Comparison of ENCODE assay signal across 9 cellular contexts in the genomic region with DNA sequence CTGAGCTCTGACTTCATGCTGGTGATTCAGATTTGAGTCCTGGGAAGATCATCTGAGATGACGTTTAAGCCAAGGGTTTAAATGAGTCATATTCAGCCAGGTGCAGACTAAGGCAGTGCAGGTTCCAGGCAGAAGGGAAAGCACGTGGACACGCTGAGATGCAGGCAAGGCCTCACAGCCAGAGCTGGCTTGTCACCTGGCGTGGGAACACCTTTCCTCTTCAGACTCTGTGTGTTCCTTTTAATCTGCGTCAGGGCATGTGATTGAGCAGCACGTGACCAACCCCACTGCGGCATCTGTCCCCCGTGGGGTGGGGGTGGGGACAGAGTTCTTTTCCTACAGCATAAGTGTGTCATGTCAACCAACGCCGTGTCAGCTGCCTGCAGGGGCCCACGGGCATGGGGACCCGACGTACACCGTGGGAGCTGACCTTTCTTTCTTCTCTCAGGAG. TPM values are rescaled to one million over a fixed set of nuclear protein-coding genes. Genes with fewer than 3 reads are reported as not detected.
A peak's percentile ranks its signal among the peaks of the same experiment; 100 is the strongest.
DNase-seq lines count a peak whose midpoint lies in the region; ATAC-seq and TF ChIP-seq lines count a peak whose summit lies in the region.
"Had no signal": no experiment of that assay in that cellular context is flagged by ENCODE, and none has a peak within 500 bp of the region (broad histone marks: within the 10 kb centered on the region; RNA-seq: fewer than 3 reads in every experiment).

No MANE protein-coding gene starts in this region.

- peak; percentile 45 for ATAC-seq in HG03469 (IDR thresholded peaks at IDR 0.05; ENCODE audit: unreplicated experiment)
- peak; percentile 39 for ATAC-seq in upper lobe of right lung

- no peak overlapping the region for H3K4me3 ChIP-seq in choroid plexus epithelial cell (ENCODE audit: low read depth, low read length)
- H3K4me3 ChIP-seq in upper lobe of right lung = no peak overlapping the region

- no peaks in the 10 kb centered on the region for H3K4me1 ChIP-seq in upper lobe of right lung

- no peak overlapping the region for H3K27ac ChIP-seq in upper lobe of right lung

- H3K36me3 ChIP-seq in upper lobe of right lung = peaks cover 24% of the 10 kb centered on the region

- no peak for TF ChIP-seq CTCF in choroid plexus epithelial cell (conservative IDR thresholded peaks at IDR 0.05; ENCODE audit: low read depth, low read length)
- TF ChIP-seq CTCF in upper lobe of right lung (IDR thresholded peaks at IDR 0.05) = no peak

- in situ Hi-C loops in G401 (cut with HindIII; ENCODE audit: low sequenced_read_pairs) = no loop called here

- intact Hi-C loops in upper lobe of right lung (cut with DNase I) = no loop called here

- no peaks in the 10 kb centered on the region for H3K27me3 ChIP-seq in upper lobe of right lung

- no peaks in the 10 kb centered on the region for H3K9me3 ChIP-seq in upper lobe of right lung

- peak; percentile 58 for DNase-seq in stimulated activated CD4-positive, alpha-beta T cell treated with anti-CD3 and anti-CD28 coated beads, Interleukin-1b, Interleukin-23, amount 100 ng/mL, for 48 hours
- no peak for DNase-seq in stimulated activated CD4-positive, alpha-beta T cell treated with anti-CD3 and anti-CD28 coated beads, Interleukin-2, amount 100 ng/mL, for 48 hours
- DNase-seq in choroid plexus epithelial cell (ENCODE audit: low read depth) = peak; percentile 84
- no peak for DNase-seq in upper lobe of right lung
- no peak for DNase-seq in MV-4-11 (lab: John Stamatoyannopoulos, UW)
- no peak for DNase-seq in G401 (ENCODE audit: low spot score)
- no peak for DNase-seq in NCI-H1930 (lab: John Stamatoyannopoulos, UW)
- DNase-seq: left cardiac atrium had no signal

RNA-seq across cellular contexts. Expression of a gene that starts 10.7 kb away (rescaled TPM):
- not detected for total RNA-seq in upper lobe of right lung
- not detected in 2 replicates for total RNA-seq in G401 (2014; rRNA removed; shearing (Covaris generic))
- total RNA-seq: left cardiac atrium had no signal

RNA-seq across cellular contexts. Expression of a gene that starts 12.6 kb away (rescaled TPM):
- total RNA-seq in upper lobe of right lung = 68.5 TPM
- total RNA-seq in G401 (2014; rRNA removed; shearing (Covaris generic)) = 101 and 134 TPM in 2 replicates

RNA-seq across cellular contexts. Expression of a gene that starts 19.8 kb away (rescaled TPM):
- total RNA-seq in upper lobe of right lung = 19.9 TPM
- 8.7 and 12.6 TPM in 2 replicates for total RNA-seq in G401 (2014; rRNA removed; shearing (Covaris generic))

RNA-seq across cellular contexts. Expression of a gene that starts 48.1 kb away (rescaled TPM):
- total RNA-seq in upper lobe of right lung = 36.5 TPM
- 79.6 and 88.8 TPM in 2 replicates for total RNA-seq in G401 (2014; rRNA removed; shearing (Covaris generic))

Comparison
In these comparisons a context has a peak if more than half of its experiments do, and no peak if none do; other contexts are left out.
1. DNase-seq: peak in stimulated activated CD4-positive, alpha-beta T cell treated with anti-CD3 and anti-CD28 coated beads, Interleukin-1b, Interleukin-23, amount 100 ng/mL, for 48 hours (single experiment) and choroid plexus epithelial cell (single experiment); none in stimulated activated CD4-positive, alpha-beta T cell treated with anti-CD3 and anti-CD28 coated beads, Interleukin-2, amount 100 ng/mL, for 48 hours (0 of 2), upper lobe of right lung (single experiment), MV-4-11 (single experiment), G401 (single experiment) and NCI-H1930 (0 of 2).